Comparison of ENCODE assay signal across 25 cellular contexts in genomic region chr21:37770496-37770895, GRCh38.
"Had no signal": no experiment of that assay in that cellular context is flagged by ENCODE, and none has a peak within 500 bp of the region (broad histone marks: within the 10 kb centered on the region; RNA-seq: fewer than 3 reads in every experiment).

No MANE protein-coding gene starts in this region.

- H3K27ac ChIP-seq: adrenal gland, ascending aorta, breast epithelium, coronary artery, dorsolateral prefrontal cortex, gastrocnemius medialis, heart left ventricle had no signal

- H3K27me3 ChIP-seq: adrenal gland, ascending aorta, breast epithelium, dorsolateral prefrontal cortex, gastrocnemius medialis had no signal

- H3K4me1 ChIP-seq: adrenal gland, ascending aorta, breast epithelium, gastrocnemius medialis, heart left ventricle had no signal

- H3K4me3 ChIP-seq: adrenal gland, ascending aorta, breast epithelium, coronary artery, dorsolateral prefrontal cortex, gastrocnemius medialis, heart left ventricle had no signal

- H3K9me3 ChIP-seq: adrenal gland, ascending aorta, breast epithelium, gastrocnemius medialis, heart left ventricle had no signal

- H3K36me3 ChIP-seq: adrenal gland, ascending aorta, breast epithelium, gastrocnemius medialis, heart left ventricle had no signal

- DNase-seq: activated CD4-positive, alpha-beta memory T cell treated with anti-CD3 and anti-CD28 coated beads for 36 hours; activated CD4-positive, alpha-beta T cell treated with anti-CD3 and anti-CD28 coated beads for 36 hours; activated CD4-positive, alpha-beta T cell treated with anti-CD3 and anti-CD28 coated beads, Interleukin-2, amount 10 ng/mL, durations not matched to agents 24 days and 14 days; activated CD4-positive, CD25-positive, alpha-beta regulatory T cell; activated CD4-positive, CD25-positive, alpha-beta regulatory T cell treated with anti-CD3 and anti-CD28 coated beads, Interleukin-2, amount 50 U/mL, for 72 hours; activated CD8-positive, alpha-beta memory T cell treated with anti-CD3 and anti-CD28 coated beads, Interleukin-2, amount 10 ng/mL, durations not matched to agents 7 days and 5 days; activated CD8-positive, alpha-beta memory T cell treated with anti-CD3 and anti-CD28 coated beads, Interleukin-2, amount 50 U/mL, for 4 hours; activated CD8-positive, alpha-beta T cell treated with anti-CD3 and anti-CD28 coated beads, Interleukin-2, amount 10 ng/mL, durations not matched to agents 7 days and 5 days; activated effector memory CD4-positive, alpha-beta T cell treated with anti-CD3 and anti-CD28 coated beads, Interleukin-2, amount 50 U/mL, for 16 hours; activated naive CD4-positive, alpha-beta T cell treated with anti-CD3 and anti-CD28 coated beads for 36 hours; activated naive CD8-positive, alpha-beta T cell treated with anti-CD3 and anti-CD28 coated beads for 36 hours; activated naive CD8-positive, alpha-beta T cell treated with anti-CD3 and anti-CD28 coated beads, Interleukin-2, amount 50 U/mL, for 24 hours; activated T-cell treated with anti-CD3 and anti-CD28 coated beads, Interleukin-2, amount 50 U/mL, for 1 hour; activated T-cell treated with anti-CD3 and anti-CD28 coated beads, Interleukin-2, amount 50 U/mL, for 48 hours; adrenal gland; effector memory CD4-positive, alpha-beta T cell; foreskin fibroblast; gastrocnemius medialis; glutamatergic neuron; heart left ventricle; T-helper 2 cell had no signal

- ATAC-seq: activated CD4-positive, alpha-beta T cell treated with anti-CD3 and anti-CD28 coated beads for 36 hours; activated CD8-positive, alpha-beta memory T cell treated with anti-CD3 and anti-CD28 coated beads, Interleukin-2, amount 10 ng/mL, durations not matched to agents 7 days and 5 days; activated CD8-positive, alpha-beta T cell treated with anti-CD3 and anti-CD28 coated beads, Interleukin-2, amount 10 ng/mL, durations not matched to agents 7 days and 5 days; activated naive CD8-positive, alpha-beta T cell treated with anti-CD3 and anti-CD28 coated beads, Interleukin-2, amount 50 U/mL, for 24 hours; gastrocnemius medialis; heart left ventricle had no signal
